16 cellular contexts compared by ENCODE assay signal in genomic region chr15:49428392-49429095, GRCh38. TPM values are rescaled to one million over a fixed set of nuclear protein-coding genes. Genes with fewer than 3 reads are reported as not detected.
DNase-seq lines count a peak whose midpoint lies in the region; ATAC-seq and TF ChIP-seq lines count a peak whose summit lies in the region.
"Had no signal": no experiment of that assay in that cellular context is flagged by ENCODE, and none has a peak within 500 bp of the region (broad histone marks: within the 10 kb centered on the region; RNA-seq: fewer than 3 reads in every experiment).

No MANE protein-coding gene starts in this region.

- H3K4me3 Mint-ChIP-seq in activated CD4-positive, alpha-beta T cell treated with anti-CD3 and anti-CD28 coated beads, Interleukin-2, amount 10 ng/mL, durations not matched to agents 24 days and 14 days = no peak overlapping the region
- H3K4me3 Mint-ChIP-seq: activated CD8-positive, alpha-beta T cell treated with anti-CD3 and anti-CD28 coated beads for 36 hours had no signal

- no peak for TF ChIP-seq POLR2A in esophagus muscularis mucosa (IDR thresholded peaks at IDR 0.05; ENCODE audit: low read depth)

- H3K36me3 ChIP-seq in esophagus muscularis mucosa = no peaks in the 10 kb centered on the region
- H3K36me3 ChIP-seq in left lung = no peaks in the 10 kb centered on the region
- H3K36me3 ChIP-seq in subcutaneous abdominal adipose tissue (ENCODE audit: control insufficient read depth in 5 of 5, insufficient read depth in 5 of 5, low read length in 5 of 5) = no peaks in the 10 kb centered on the region

- WGBS in esophagus muscularis mucosa = 41% methylated on average over 5 of the region's 5 CpGs

- H3K4me3 ChIP-seq in esophagus muscularis mucosa = peak overlapping the region; percentile 50 to 66 (median 58)
- H3K4me3 ChIP-seq in left lung = no peak overlapping the region
- H3K4me3 ChIP-seq in subcutaneous abdominal adipose tissue (ENCODE audit: low read depth in 1 of 5, low read length in 5 of 5) = peak overlapping the region; percentile 36 to 80 (median 61)

- H3K4me1 ChIP-seq in esophagus muscularis mucosa (peaks cover 14 to 54% (median 48%) of the 10 kb centered on the region in 4 donors), left lung (no peaks in the 10 kb centered on the region), subcutaneous abdominal adipose tissue (ENCODE audit: control insufficient read depth in 5 of 5, insufficient read depth in 5 of 5, low read length in 5 of 5) (peaks cover 0 to 24% (median 10%) of the 10 kb centered on the region in 5 donors)

- intact Hi-C loops in esophagus muscularis mucosa (cut with DNase I) = loop anchor here (10.0 kb wide), 1 partner anchor 476 kb away; no protein-coding TSS in a partner anchor
- intact Hi-C loops in left lung (cut with DNase I) = loop anchor here in 1 of 2 donors (10.0 kb wide), 1 partner anchor 194 kb away; no protein-coding TSS in a partner anchor
- intact Hi-C loops in activated CD4-positive, alpha-beta T cell treated with anti-CD3 and anti-CD28 coated beads, Interleukin-2, amount 10 ng/mL, durations not matched to agents 24 days and 14 days (cut with micrococcal nuclease) = loop anchor here (10.0 kb wide), 1 partner anchor 716 kb away; no protein-coding TSS in a partner anchor

- H3K9ac ChIP-seq in subcutaneous abdominal adipose tissue (ENCODE audit: low read length in 5 of 5) = peak overlapping the region in 2 of 5 donors; percentile 6 to 28
- H3K9ac ChIP-seq: KMS-11 had no signal

- no peaks in the 10 kb centered on the region for H3K4me1 Mint-ChIP-seq in activated CD4-positive, alpha-beta T cell treated with anti-CD3 and anti-CD28 coated beads, Interleukin-2, amount 10 ng/mL, durations not matched to agents 24 days and 14 days

- peak overlapping the region; percentile 65 to 75 (median 72) for H3K27ac ChIP-seq in esophagus muscularis mucosa (replicated peaks in 1 of 4)
- peak overlapping the region in 1 of 2 donors; percentile 51 for H3K27ac ChIP-seq in left lung
- H3K27ac ChIP-seq in subcutaneous abdominal adipose tissue (ENCODE audit: low read depth, low read length) = peak overlapping the region; percentile 74
- H3K27ac ChIP-seq: KMS-11 had no signal

- DNase-seq in GM04503 (ENCODE audit: low read depth) (peak; percentile 68), esophagus muscularis mucosa (ENCODE audit: extremely low spot score) (no peak), left lung (no peak), NCI-H2227 treated with DMSO at 0.1 percent for 48 hours (lab: John Stamatoyannopoulos, UW) (no peak)
- DNase-seq in activated CD4-positive, alpha-beta T cell treated with anti-CD3 and anti-CD28 coated beads, Interleukin-2, amount 10 ng/mL, durations not matched to agents 24 days and 14 days = no peak
- DNase-seq: activated CD8-positive, alpha-beta T cell treated with anti-CD3 and anti-CD28 coated beads for 36 hours; activated gamma-delta T cell treated with Interleukin-2 at 50 U/mL for 16 hours; NCI-H1694 treated with DMSO at 0.1 percent for 48 hours; posterior cingulate gyrus; SHP77; T1000 had no signal

- TF ChIP-seq CTCF in esophagus muscularis mucosa (IDR thresholded peaks at IDR 0.05) (no peak), left lung (IDR thresholded peaks at IDR 0.05) (no peak)

- H3K36me3 Mint-ChIP-seq in activated CD4-positive, alpha-beta T cell treated with anti-CD3 and anti-CD28 coated beads, Interleukin-2, amount 10 ng/mL, durations not matched to agents 24 days and 14 days (ENCODE audit: low read depth) = no peaks in the 10 kb centered on the region

- peak; percentile 64 for ATAC-seq in left lung
- no peak for ATAC-seq in HG03280 (IDR thresholded peaks at IDR 0.05; ENCODE audit: unreplicated experiment)
- ATAC-seq in HG03139 (IDR thresholded peaks at IDR 0.05; ENCODE audit: unreplicated experiment) = no peak
- ATAC-seq: activated CD8-positive, alpha-beta T cell treated with anti-CD3 and anti-CD28 coated beads for 36 hours had no signal

- H3K27ac Mint-ChIP-seq in activated CD4-positive, alpha-beta T cell treated with anti-CD3 and anti-CD28 coated beads, Interleukin-2, amount 10 ng/mL, durations not matched to agents 24 days and 14 days = no peak overlapping the region
- H3K27ac Mint-ChIP-seq: activated CD8-positive, alpha-beta T cell treated with anti-CD3 and anti-CD28 coated beads for 36 hours had no signal

- H3K9me3 ChIP-seq in esophagus muscularis mucosa = no peaks in the 10 kb centered on the region
- no peaks in the 10 kb centered on the region for H3K9me3 ChIP-seq in left lung
- H3K9me3 ChIP-seq in subcutaneous abdominal adipose tissue (ENCODE audit: control insufficient read depth in 5 of 5, low read length in 5 of 5) = no peaks in the 10 kb centered on the region

- H3K27me3 Mint-ChIP-seq in activated CD4-positive, alpha-beta T cell treated with anti-CD3 and anti-CD28 coated beads, Interleukin-2, amount 10 ng/mL, durations not matched to agents 24 days and 14 days = peaks cover 17% of the 10 kb centered on the region
- H3K27me3 Mint-ChIP-seq: activated CD8-positive, alpha-beta T cell treated with anti-CD3 and anti-CD28 coated beads for 36 hours had no signal

- TF ChIP-seq EP300 in esophagus muscularis mucosa (IDR thresholded peaks at IDR 0.05) = no peak

- H3K9me3 Mint-ChIP-seq in activated CD4-positive, alpha-beta T cell treated with anti-CD3 and anti-CD28 coated beads, Interleukin-2, amount 10 ng/mL, durations not matched to agents 24 days and 14 days = no peaks in the 10 kb centered on the region
- H3K9me3 Mint-ChIP-seq: activated CD8-positive, alpha-beta T cell treated with anti-CD3 and anti-CD28 coated beads for 36 hours had no signal

- no peaks in the 10 kb centered on the region for H3K27me3 ChIP-seq in esophagus muscularis mucosa
- H3K27me3 ChIP-seq in left lung = no peaks in the 10 kb centered on the region
- H3K27me3 ChIP-seq in subcutaneous abdominal adipose tissue (ENCODE audit: control insufficient read depth in 5 of 5, insufficient read depth in 4 of 5, low read length in 5 of 5) = no peaks in the 10 kb centered on the region

RNA-seq across cellular contexts. Expression of gene FGF7, which starts 5.5 kb away (rescaled TPM):
- total RNA-seq in esophagus muscularis mucosa = 100 to 1,000 TPM in 1 of 4 donors, 10 to 100 TPM in 3; 53.5 to 106 (median 64.0) TPM
- 10 to 100 TPM; 29.6 to 31.8 TPM for total RNA-seq in left lung
- total RNA-seq in activated CD4-positive, alpha-beta T cell treated with anti-CD3 and anti-CD28 coated beads, Interleukin-2, amount 10 ng/mL, durations not matched to agents 24 days and 14 days = not detected in 2 replicates
- total RNA-seq: activated CD8-positive, alpha-beta T cell treated with anti-CD3 and anti-CD28 coated beads for 36 hours; H1 had no signal

Comparison
In these comparisons a context has a peak if more than half of its experiments do, and no peak if none do; other contexts are left out.
1. H3K4me3 ChIP-seq: peak in esophagus muscularis mucosa (4 of 4) and subcutaneous abdominal adipose tissue (5 of 5); none in left lung (0 of 2).
2. RNA of gene FGF7, which starts 5.5 kb away (total RNA-seq): 53.5 to 106 TPM in esophagus muscularis mucosa and 29.6 to 31.8 TPM in left lung; not detected in activated CD4-positive, alpha-beta T cell treated with anti-CD3 and anti-CD28 coated beads, Interleukin-2, amount 10 ng/mL, durations not matched to agents 24 days and 14 days; every median in the first group is over 10 times any median in the second.